ENCODE assay signal across 8 cellular contexts in the genomic region with DNA sequence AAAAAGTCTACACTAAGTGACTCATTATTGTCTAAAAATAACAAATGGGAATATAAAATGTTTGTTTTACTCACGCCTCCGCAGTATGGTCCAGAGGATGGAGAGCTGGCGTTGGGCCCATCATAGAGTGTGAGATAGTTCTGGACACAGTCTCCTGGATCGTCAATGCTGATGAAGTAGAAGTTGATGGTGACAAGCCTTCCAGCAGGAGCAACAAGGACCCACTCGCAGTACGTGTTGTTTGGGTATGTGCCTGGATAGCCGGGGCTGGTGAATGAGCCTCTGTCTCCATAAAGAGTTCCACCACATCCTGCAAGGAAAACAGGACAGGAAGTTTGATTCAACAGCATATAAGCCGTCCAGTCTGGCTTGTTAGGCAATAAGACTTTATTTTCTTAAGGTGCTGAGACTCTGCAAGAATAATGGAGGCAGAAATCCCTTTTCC. TPM values are rescaled to one million over a fixed set of nuclear protein-coding genes. Genes with fewer than 3 reads are reported as not detected.
A peak's percentile ranks its signal among the peaks of the same experiment; 100 is the strongest.
DNase-seq lines count a peak whose midpoint lies in the region; ATAC-seq and TF ChIP-seq lines count a peak whose summit lies in the region.

No MANE protein-coding gene starts in this region.

- intact Hi-C loops in heart right ventricle (cut with DNase I), result loop anchor here in 4 of 10 donors (5.0 kb wide), 2 partner anchors 429 to 604 kb away; no protein-coding TSS in a partner anchor
- intact Hi-C loops in tibial artery (cut with DNase I; ENCODE audit: low total_unique reads), result no loop called here
- intact Hi-C loops in A673 (cut with micrococcal nuclease; ENCODE audit: unreplicated experiment), result loop anchor here (5.0 to 10.0 kb wide), 2 partner anchors 604 to 916 kb away; no protein-coding TSS in a partner anchor

- H3K4me3 ChIP-seq in astrocyte of the spinal cord (ENCODE audit: low read depth, low read length) (no peak overlapping the region), heart right ventricle (peak overlapping the region in 2 of 10 donors; percentile 14 to 17), tibial artery (peak overlapping the region in 1 of 2 donors; percentile 40), A673 (ENCODE audit: low read depth, low read length, poor library complexity, severe bottlenecking) (no peak overlapping the region)

- CTCF ChIA-PET in A673 (lab: Charles Lee), result interaction anchor here (0.6 to 0.7 kb wide), 4 partner anchors 11 to 689 kb away, joined by 3 to 4 read pairs (median 3); no protein-coding TSS in a partner anchor

- DNase-seq in HCEC 1CT (peak; percentile 72), astrocyte of the spinal cord (ENCODE audit: low read depth, low spot score) (peak; percentile 87), heart right ventricle (peak in 1 of 2 donors; percentile 67), tibial artery (peak; percentile 36 to 75), A673 (ENCODE audit: low spot score) (no peak), HuH-7 (ENCODE audit: low spot score) (no peak), NCI-H1436 treated with DMSO at 0.1 percent for 48 hours (lab: John Stamatoyannopoulos, UW) (no peak)

- H3K27me3 ChIP-seq in heart right ventricle (no peaks in the 10 kb centered on the region), tibial artery (no peaks in the 10 kb centered on the region), A673 (replicated peaks; ENCODE audit: insufficient read depth, low read depth, low read length, poor library complexity) (no peaks in the 10 kb centered on the region)

- WGBS in heart right ventricle, 2 donors, result 25 to 44% methylated on average over 8 of the region's 8 CpGs

- ATAC-seq in heart right ventricle, result peak; percentile 42 to 82 (median 74)
- ATAC-seq in GM19397 (IDR thresholded peaks at IDR 0.05; ENCODE audit: unreplicated experiment), result no peak

- POLR2A ChIA-PET in A673 (lab: Charles Lee; ENCODE audit: low non-redundant PET), result no interaction called here

- H3K4me1 ChIP-seq in heart right ventricle, result peaks cover 0 to 42% (median 22%) of the 10 kb centered on the region in 9 donors
- H3K4me1 ChIP-seq in tibial artery, result peaks cover 0 to 39% (median 20%) of the 10 kb centered on the region in 4 donors
- H3K4me1 ChIP-seq in A673 (ENCODE audit: insufficient read depth, low read length, poor library complexity, severe bottlenecking), result peaks cover 25% of the 10 kb centered on the region

- H3K36me3 ChIP-seq in heart right ventricle (no peaks in the 10 kb centered on the region), tibial artery (no peaks in the 10 kb centered on the region), A673 (ENCODE audit: insufficient read depth, low read length, poor library complexity, severe bottlenecking) (no peaks in the 10 kb centered on the region)

- in situ Hi-C loops in astrocyte of the spinal cord (cut with HindIII; ENCODE audit: low sequenced_read_pairs), result no loop called here

- no TSS peak for BruUV-seq in A673 (replicated peaks; lab: Mats Ljungman, UMichigan)

- H3K27ac ChIP-seq in heart right ventricle (peak overlapping the region; percentile 12 to 75 (median 40)), tibial artery (peak overlapping the region; percentile 60 to 68), A673 (ENCODE audit: low read depth, low read length, poor library complexity, severe bottlenecking) (no peak overlapping the region)

- no peak for TF ChIP-seq CTCF in astrocyte of the spinal cord (IDR thresholded peaks at IDR 0.05; ENCODE audit: low read depth, low read length)
- no peak for TF ChIP-seq CTCF in heart right ventricle (IDR thresholded peaks at IDR 0.05)
- TF ChIP-seq CTCF in tibial artery (IDR thresholded peaks at IDR 0.05), result no peak
- no peak for TF ChIP-seq CTCF in A673 (conservative IDR thresholded peaks at IDR 0.05; ENCODE audit: low read depth, low read length)

- H3K9me3 ChIP-seq in heart right ventricle (no peaks in the 10 kb centered on the region), tibial artery (no peaks in the 10 kb centered on the region), A673 (ENCODE audit: low read depth, low read length, poor library complexity, severe bottlenecking) (no peaks in the 10 kb centered on the region)

RNA-seq across cellular contexts. Expression of gene RSU1, which starts 11.5 kb away (rescaled TPM):
- total RNA-seq in heart right ventricle, result 10 to 100 TPM; 36.8 to 72.5 (median 48.3) TPM
- 10 to 100 TPM; 25.5 to 74.2 TPM for polyA plus RNA-seq in heart right ventricle
- total RNA-seq in A673 (2021), result 62.8 and 64.0 TPM in 2 replicates

Comparison
In these comparisons a context has a peak if more than half of its experiments do, and no peak if none do; other contexts are left out.
1. DNase-seq: peak in HCEC 1CT (single experiment), astrocyte of the spinal cord (single experiment) and tibial artery (2 of 2); none in A673 (single experiment), HuH-7 (single experiment) and NCI-H1436 treated with DMSO at 0.1 percent for 48 hours (single experiment).